8 cellular contexts compared by ENCODE assay signal in the genomic region with DNA sequence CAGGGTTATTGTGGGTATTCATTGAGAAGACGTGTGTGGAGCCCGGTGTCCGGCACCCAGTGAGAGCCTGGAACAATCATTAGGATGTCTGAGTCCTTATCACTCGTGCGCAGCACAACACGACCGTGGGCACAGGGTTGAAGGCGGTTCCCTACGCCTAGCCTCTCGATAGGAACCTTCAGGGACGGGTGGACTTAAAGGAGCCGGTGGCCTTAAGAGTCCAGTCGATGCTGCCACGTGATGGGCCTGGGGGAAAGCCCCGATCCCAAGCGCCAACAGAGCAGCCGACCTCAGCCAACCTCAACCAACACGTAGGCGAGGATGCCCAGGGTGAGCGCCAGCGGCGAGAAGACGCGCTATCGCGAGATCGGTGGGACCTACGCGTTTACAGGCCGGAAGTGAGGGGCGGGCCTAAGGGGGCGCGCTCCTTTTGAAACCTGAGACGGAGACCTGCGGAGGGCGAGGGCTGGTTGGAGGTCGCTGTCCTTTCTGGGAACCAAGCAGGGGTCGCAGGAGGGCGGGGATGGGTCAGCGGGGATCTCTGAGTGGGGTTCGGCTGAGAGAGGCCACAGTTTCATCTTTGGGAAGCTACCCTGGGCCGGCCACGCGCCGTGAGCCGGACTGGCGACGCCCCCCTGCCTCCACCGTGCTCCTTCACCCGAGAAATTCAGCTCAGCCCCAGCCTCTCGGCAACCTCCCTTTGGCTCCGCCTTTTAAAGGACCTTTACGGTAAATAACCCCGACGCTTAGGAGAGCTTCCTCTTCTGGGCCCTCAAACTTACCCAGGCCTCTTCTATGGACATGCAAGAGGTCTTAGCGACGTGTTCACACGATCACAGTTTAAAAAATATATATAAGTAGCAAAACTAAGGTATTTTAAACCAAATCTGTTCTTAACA. TPM values are rescaled to one million over a fixed set of nuclear protein-coding genes. Genes with fewer than 3 reads are reported as not detected.
DNase-seq lines count a peak whose midpoint lies in the region; ATAC-seq and TF ChIP-seq lines count a peak whose summit lies in the region.

No MANE protein-coding gene starts in this region.

- no peaks in the 10 kb centered on the region for H3K36me3 Mint-ChIP-seq in CD8-positive, alpha-beta memory T cell

- TF ChIP-seq CTCF in HL-60 (IDR thresholded peaks at IDR 0.05; ENCODE audit: insufficient read depth, low read length) = no peak

- H3K4me1 Mint-ChIP-seq in CD8-positive, alpha-beta memory T cell = peaks cover 7 to 16% (median 15%) of the 10 kb centered on the region in 3 donors

- no peaks in the 10 kb centered on the region for H3K9me3 ChIP-seq in CD8-positive, alpha-beta memory T cell (ENCODE audit: low read length)
- H3K9me3 ChIP-seq in esophagus (ENCODE audit: control insufficient read depth in 2 of 2, insufficient read depth in 1 of 2, low read depth in 1 of 2, low read length in 1 of 2) (no peaks in the 10 kb centered on the region), mucosa of stomach (ENCODE audit: control insufficient read depth, low read length) (no peaks in the 10 kb centered on the region)

- H3K36me3 ChIP-seq in CD8-positive, alpha-beta memory T cell (ENCODE audit: insufficient read depth, low read length) = no peaks in the 10 kb centered on the region
- H3K36me3 ChIP-seq in esophagus (ENCODE audit: control insufficient read depth in 2 of 2, insufficient read depth in 2 of 2, low read length in 1 of 2) (no peaks in the 10 kb centered on the region), mucosa of stomach (ENCODE audit: control insufficient read depth, insufficient read depth, low read length) (no peaks in the 10 kb centered on the region)

- POLR2A ChIA-PET in CD8-positive, alpha-beta memory T cell (lab: Charles Lee) = no interaction called here

- peak overlapping the region in 7 of 8 donors; percentile 62 to 92 (median 76) for H3K27ac Mint-ChIP-seq in CD8-positive, alpha-beta memory T cell

- CTCF ChIA-PET in CD8-positive, alpha-beta memory T cell (lab: Charles Lee) = interaction anchor here (1.8 to 6.9 kb wide), 4 partner anchors 11 to 39 kb away, joined by 5 to 54 read pairs (median 19); no protein-coding TSS in a partner anchor

- H3K9ac ChIP-seq in mucosa of stomach (ENCODE audit: low read length) = peak overlapping the region; percentile 29

- peaks cover 10 to 28% of the 10 kb centered on the region in 2 donors for H3K27me3 Mint-ChIP-seq in CD8-positive, alpha-beta memory T cell

- peak; percentile 97 for ATAC-seq in GM19452 (IDR thresholded peaks at IDR 0.05; ENCODE audit: unreplicated experiment)

- peaks cover 10% of the 10 kb centered on the region for H3K27me3 ChIP-seq in CD8-positive, alpha-beta memory T cell (ENCODE audit: insufficient read depth, low read length, poor library complexity, severe bottlenecking)
- no peaks in the 10 kb centered on the region for H3K27me3 ChIP-seq in HL-60 (ENCODE audit: insufficient read depth, poor library complexity, severe bottlenecking)
- no peaks in the 10 kb centered on the region for H3K27me3 ChIP-seq in esophagus (ENCODE audit: control insufficient read depth in 1 of 2, insufficient read depth in 2 of 2, low read length in 2 of 2)
- no peaks in the 10 kb centered on the region for H3K27me3 ChIP-seq in mucosa of stomach (ENCODE audit: control insufficient read depth, insufficient read depth, low read length)

- H3K4me3 ChIP-seq in CD8-positive, alpha-beta memory T cell (ENCODE audit: low read length) = peak overlapping the region; percentile 94
- H3K4me3 ChIP-seq in HL-60 (replicated peaks; ENCODE audit: insufficient read depth, low read length) = peak overlapping the region; percentile 43
- peak overlapping the region; percentile 45 to 52 for H3K4me3 ChIP-seq in esophagus (ENCODE audit: low read depth in 1 of 2, low read length in 2 of 2)
- H3K4me3 ChIP-seq in mucosa of stomach (ENCODE audit: low read length) = peak overlapping the region; percentile 73

- peak overlapping the region; percentile 38 for H3K27ac ChIP-seq in CD8-positive, alpha-beta memory T cell (ENCODE audit: low read depth, low read length)
- H3K27ac ChIP-seq in HL-60 (replicated peaks) (peak overlapping the region; percentile 67), esophagus (ENCODE audit: low read depth in 2 of 2, low read length in 1 of 2) (peak overlapping the region in 1 of 2 donors; percentile 34)

- peak overlapping the region; percentile 73 to 93 (median 85) for H3K4me3 Mint-ChIP-seq in CD8-positive, alpha-beta memory T cell

- 2 to 4% methylated on average over 58 of the region's 58 CpGs for WGBS in esophagus, 2 donors

- no peaks in the 10 kb centered on the region for H3K9me3 Mint-ChIP-seq in CD8-positive, alpha-beta memory T cell

- peaks cover 14% of the 10 kb centered on the region for H3K4me1 ChIP-seq in CD8-positive, alpha-beta memory T cell (ENCODE audit: insufficient read depth, low read length)
- H3K4me1 ChIP-seq in esophagus (ENCODE audit: control insufficient read depth in 2 of 2, insufficient read depth in 2 of 2, low read length in 1 of 2) (peaks cover 0 to 2% of the 10 kb centered on the region in 2 donors), mucosa of stomach (ENCODE audit: control insufficient read depth, insufficient read depth, low read length) (peaks cover 8% of the 10 kb centered on the region)

- peak; percentile 83 to 93 (median 85) for DNase-seq in CD8-positive, alpha-beta memory T cell
- DNase-seq in HL-60 (ENCODE audit: low read depth in 1 of 2, low spot score in 1 of 2) (peak; percentile 42 to 76), NOMO-1 treated with dmso at 0.1 percent for 144 hours (lab: John Stamatoyannopoulos, UW; ENCODE audit: unreplicated experiment) (peak; percentile 93), activated T-cell treated with anti-CD3 and anti-CD28 coated beads for 24 hours (ENCODE audit: low read depth) (peak; percentile 83)
- DNase-seq in stimulated activated CD8-positive, alpha-beta memory T cell treated with anti-CD3 and anti-CD28 coated beads, Interleukin-4, amount 100 ng/mL, for 24 hours (ENCODE audit: low read depth) = peak; percentile 83

RNA-seq across cellular contexts. Expression of gene WNT10A, which starts 28.3 kb away (rescaled TPM):
- 1 to 10 TPM; 1.0 to 1.5 TPM for total RNA-seq in CD8-positive, alpha-beta memory T cell
- 1.1 TPM for polyA plus RNA-seq in CD8-positive, alpha-beta memory T cell
- 10 to 100 TPM in 1 of 2 donors, 1 to 10 TPM in 1; 9.6 to 13.7 TPM for polyA plus RNA-seq in esophagus

RNA-seq across cellular contexts. Expression of gene WNT6, which starts 49.4 kb away (rescaled TPM):
- under 1 TPM; 0.27 to 0.42 TPM for total RNA-seq in CD8-positive, alpha-beta memory T cell
- polyA plus RNA-seq in CD8-positive, alpha-beta memory T cell = 0.39 TPM
- polyA plus RNA-seq in esophagus = under 1 TPM; 0.31 to 0.76 TPM

RNA-seq across cellular contexts. Expression of gene CDK5R2, which starts 50.5 kb away (rescaled TPM):
- total RNA-seq in CD8-positive, alpha-beta memory T cell = not detected
- polyA plus RNA-seq in CD8-positive, alpha-beta memory T cell = not detected
- polyA plus RNA-seq in esophagus = not detected

Comparison
In these comparisons a context has a peak if more than half of its experiments do, and no peak if none do; other contexts are left out.
1. H3K4me3 ChIP-seq: peak in every context shown above with its lines; median percentile 94 in CD8-positive, alpha-beta memory T cell; 73 in mucosa of stomach; 48 in esophagus; 43 in HL-60.